In genomic region chr10:34384363-34384762, GRCh38 we compare ENCODE assay signal across 27 cellular contexts.
DNase-seq lines count a peak whose midpoint lies in the region; ATAC-seq, FAIRE-seq and TF ChIP-seq lines count a peak whose summit lies in the region.
"Had no signal": no experiment of that assay in that cellular context is flagged by ENCODE, and none has a peak within 500 bp of the region (broad histone marks: within the 10 kb centered on the region; RNA-seq: fewer than 3 reads in every experiment).

No MANE protein-coding gene starts in this region.

- DNase-seq in D721Med (ENCODE audit: insufficient read length, low spot score) (no peak), NCI-H1092 treated with DMSO at 0.1 percent for 48 hours (lab: John Stamatoyannopoulos, UW) (peak; percentile 69), NCI-H69 (lab: John Stamatoyannopoulos, UW) (peak; percentile 8), A673 (ENCODE audit: low spot score) (no peak), activated gamma-delta T cell (lab: John Stamatoyannopoulos, UW) (no peak), testis (no peak)
- DNase-seq: BE2C; Calu3; CD8-positive, alpha-beta memory T cell; DMS153; DND-41; Karpas-422; NCI-H1105 treated with DMSO at 0.1 percent for 48 hours; NCI-H1694 treated with DMSO at 0.1 percent for 48 hours; NCI-H2107; NCI-H226; NCI-H510A; NCI-H82; Right ventricle myocardium superior; RPMI8226; T-helper 2 cell had no signal

- FAIRE-seq in D721Med (lab: Jason Lieb, UNC) = peak; percentile 80
- FAIRE-seq: GM12892, H54, HepG2 had no signal

- POLR2A ChIA-PET in A673 (lab: Charles Lee; ENCODE audit: low non-redundant PET) = no interaction called here

- CTCF ChIA-PET in A673 (lab: Charles Lee) = no interaction called here

- H3K9me3 ChIP-seq in endocrine pancreas (ENCODE audit: control insufficient read depth, low read length) (no peaks in the 10 kb centered on the region), A673 (ENCODE audit: low read depth, low read length, poor library complexity, severe bottlenecking) (no peaks in the 10 kb centered on the region), testis (no peaks in the 10 kb centered on the region)
- H3K9me3 ChIP-seq: BE2C, SJSA1 had no signal

- H3K4me3 ChIP-seq in endocrine pancreas (ENCODE audit: control insufficient read depth, insufficient read depth, low read length) (peak overlapping the region; percentile 59), A673 (ENCODE audit: low read depth, low read length, poor library complexity, severe bottlenecking) (no peak overlapping the region), testis (no peak overlapping the region)
- H3K4me3 ChIP-seq: SJSA1 had no signal

- ATAC-seq in GM19328 (IDR thresholded peaks at IDR 0.05; ENCODE audit: unreplicated experiment) = no peak
- ATAC-seq: HepG2 had no signal

- no peak overlapping the region for H3K9ac ChIP-seq in endocrine pancreas (ENCODE audit: control insufficient read depth, insufficient read depth, low read length)

- intact Hi-C loops in A673 (cut with micrococcal nuclease; ENCODE audit: unreplicated experiment) (no loop called here), testis (cut with DNase I; ENCODE audit: low total_unique reads) (no loop called here)

- H3K36me3 ChIP-seq in endocrine pancreas (ENCODE audit: control insufficient read depth, insufficient read depth, low read length) = no peaks in the 10 kb centered on the region
- H3K36me3 ChIP-seq in A673 (ENCODE audit: insufficient read depth, low read length, poor library complexity, severe bottlenecking) = no peaks in the 10 kb centered on the region
- no peaks in the 10 kb centered on the region for H3K36me3 ChIP-seq in testis (ENCODE audit: low read depth, missing control alignments)

- TF ChIP-seq CTCF in D721Med (IDR thresholded peaks at IDR 0.05; ENCODE audit: insufficient read depth, missing control alignments) = no peak
- no peak for TF ChIP-seq CTCF in A673 (conservative IDR thresholded peaks at IDR 0.05; ENCODE audit: low read depth, low read length)
- no peak for TF ChIP-seq CTCF in testis (IDR thresholded peaks at IDR 0.05)

- H3K27ac ChIP-seq in A673 (ENCODE audit: low read depth, low read length, poor library complexity, severe bottlenecking) (no peak overlapping the region), testis (no peak overlapping the region)
- H3K27ac ChIP-seq: SJSA1 had no signal

- WGBS in testis, 2 donors = 94% methylated on average over 4 of the region's 4 CpGs

- peaks cover 4% of the 10 kb centered on the region for H3K4me1 ChIP-seq in endocrine pancreas (ENCODE audit: control insufficient read depth, insufficient read depth, low read length)
- peaks cover 3% of the 10 kb centered on the region for H3K4me1 ChIP-seq in A673 (ENCODE audit: insufficient read depth, low read length, poor library complexity, severe bottlenecking)
- H3K4me1 ChIP-seq in testis = no peaks in the 10 kb centered on the region
- H3K4me1 ChIP-seq: BE2C had no signal

- no peak for TF ChIP-seq POLR2A in testis (IDR thresholded peaks at IDR 0.05)

- BruUV-seq in A673 (replicated peaks; lab: Mats Ljungman, UMichigan) = no TSS peak

- H3K27me3 ChIP-seq in endocrine pancreas (ENCODE audit: control insufficient read depth, insufficient read depth, low read length) = no peaks in the 10 kb centered on the region
- H3K27me3 ChIP-seq in A673 (replicated peaks; ENCODE audit: insufficient read depth, low read depth, low read length, poor library complexity) = no peaks in the 10 kb centered on the region
- no peaks in the 10 kb centered on the region for H3K27me3 ChIP-seq in testis
- H3K27me3 ChIP-seq: BE2C, SJSA1 had no signal

Comparison
In these comparisons a context has a peak if more than half of its experiments do, and no peak if none do; other contexts are left out.
1. DNase-seq: peak in NCI-H1092 treated with DMSO at 0.1 percent for 48 hours (single experiment) and NCI-H69 (single experiment); none in D721Med (single experiment), A673 (single experiment), activated gamma-delta T cell (single experiment) and testis (single experiment).